ENCODE assay signal across 16 cellular contexts in the genomic region with DNA sequence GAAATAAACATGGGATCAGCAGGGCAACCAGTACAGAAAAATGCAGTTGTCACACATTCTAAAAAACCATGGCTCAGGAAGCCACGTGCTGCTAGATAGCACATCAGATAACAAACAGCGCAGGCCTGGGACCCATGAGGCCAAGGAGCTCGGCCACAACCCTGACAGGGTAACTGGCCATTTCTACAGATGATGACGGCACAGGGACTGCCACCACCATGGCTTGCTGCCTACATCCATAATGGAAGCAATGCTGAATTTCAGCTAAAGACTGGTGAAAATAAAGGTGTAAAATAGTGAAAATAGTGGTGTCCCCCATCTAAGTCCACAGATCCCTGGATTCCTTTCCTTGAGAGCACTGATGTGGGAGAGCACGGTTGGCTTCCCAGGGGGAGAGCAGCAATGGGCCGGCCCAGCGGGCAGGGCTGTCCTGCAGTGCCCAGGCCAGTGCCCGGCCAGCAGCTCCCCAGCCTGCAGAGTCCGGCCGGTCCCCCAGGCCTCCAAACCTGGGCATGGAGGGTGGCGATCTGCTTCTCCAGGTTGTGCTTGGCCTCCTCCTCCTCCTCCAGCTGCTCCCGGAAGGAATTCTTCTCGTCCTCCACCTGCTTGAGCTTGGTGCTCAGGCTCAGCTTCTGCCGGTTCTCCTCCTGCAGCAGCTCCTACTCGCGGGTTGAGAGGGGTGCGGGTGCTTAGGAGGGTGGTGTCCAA. TPM values are rescaled to one million over a fixed set of nuclear protein-coding genes. Genes with fewer than 3 reads are reported as not detected.
DNase-seq lines count a peak whose midpoint lies in the region; ATAC-seq and TF ChIP-seq lines count a peak whose summit lies in the region.
"Had no signal": no experiment of that assay in that cellular context is flagged by ENCODE, and none has a peak within 500 bp of the region (broad histone marks: within the 10 kb centered on the region; RNA-seq: fewer than 3 reads in every experiment).

No MANE protein-coding gene starts in this region.

- peaks cover 27% of the 10 kb centered on the region for H3K4me1 Mint-ChIP-seq in activated naive CD8-positive, alpha-beta T cell treated with anti-CD3 and anti-CD28 coated beads, Interleukin-2, amount 50 U/mL, for 24 hours

- no peak for TF ChIP-seq POLR2A in heart left ventricle (IDR thresholded peaks at IDR 0.05)

- TF ChIP-seq CTCF in heart left ventricle (IDR thresholded peaks at IDR 0.05), result no peak
- TF ChIP-seq CTCF in lower lobe of right lung (IDR thresholded peaks at IDR 0.05), result no peak

- H3K9me3 ChIP-seq in heart left ventricle (no peaks in the 10 kb centered on the region), lower lobe of right lung (no peaks in the 10 kb centered on the region)
- H3K9me3 ChIP-seq: left lung, pancreas, vagina had no signal

- intact Hi-C loops in left ventricle myocardium superior (cut with micrococcal nuclease), result no loop called here
- intact Hi-C loops in heart left ventricle (cut with DNase I), result no loop called here
- intact Hi-C loops in lower lobe of right lung (cut with DNase I), result no loop called here
- intact Hi-C loops in left colon (cut with DNase I, micrococcal nuclease), result no loop called here

- 88 to 93% (median 91%) methylated on average over 13 to 17 of the region's 17 CpGs for WGBS in heart left ventricle, 4 donors

- H3K4me3 Mint-ChIP-seq in activated naive CD8-positive, alpha-beta T cell treated with anti-CD3 and anti-CD28 coated beads, Interleukin-2, amount 50 U/mL, for 24 hours, result no peak overlapping the region

- DNase-seq in left ventricle myocardium superior, result peak; percentile 8
- DNase-seq in heart left ventricle, result no peak
- DNase-seq in activated naive CD8-positive, alpha-beta T cell treated with anti-CD3 and anti-CD28 coated beads, Interleukin-2, amount 50 U/mL, for 24 hours, result no peak
- peak; percentile 26 for DNase-seq in lower lobe of right lung
- DNase-seq in left colon, result no peak
- DNase-seq in occipital lobe (lab: John Stamatoyannopoulos, UW), result no peak
- DNase-seq: activated effector memory CD4-positive, alpha-beta T cell treated with anti-CD3 and anti-CD28 coated beads, Interleukin-2, amount 50 U/mL, for 16 hours; NCI-H1048; NCI-H510A; stimulated activated CD4-positive, alpha-beta T cell treated with anti-CD3 and anti-CD28 coated beads, Interleukin-4, amount 100 ng/mL, for 24 hours had no signal

- H3K27ac ChIP-seq in heart left ventricle (peak overlapping the region in 1 of 12 donors; percentile 47), lower lobe of right lung (no peak overlapping the region)
- H3K27ac ChIP-seq: epithelial cell of prostate, pancreas, vagina, VCaP had no signal

- H3K36me3 ChIP-seq in heart left ventricle (peaks cover 7 to 95% (median 89%) of the 10 kb centered on the region in 9 donors), lower lobe of right lung (peaks cover 92% of the 10 kb centered on the region)

- no peak overlapping the region for H3K4me3 ChIP-seq in heart left ventricle
- H3K4me3 ChIP-seq in lower lobe of right lung, result no peak overlapping the region
- H3K4me3 ChIP-seq: left lung, pancreas, vagina had no signal

- H3K27me3 Mint-ChIP-seq in activated naive CD8-positive, alpha-beta T cell treated with anti-CD3 and anti-CD28 coated beads, Interleukin-2, amount 50 U/mL, for 24 hours, result no peaks in the 10 kb centered on the region

- ATAC-seq in left ventricle myocardium superior, result no peak
- no peak for ATAC-seq in heart left ventricle
- ATAC-seq in activated naive CD8-positive, alpha-beta T cell treated with anti-CD3 and anti-CD28 coated beads, Interleukin-2, amount 50 U/mL, for 24 hours, result no peak
- ATAC-seq in lower lobe of right lung, result no peak
- no peak for ATAC-seq in left colon
- no peak for ATAC-seq in HG03097 (IDR thresholded peaks at IDR 0.05; ENCODE audit: low FRiP score, unreplicated experiment)

- peaks cover 80% of the 10 kb centered on the region for H3K36me3 Mint-ChIP-seq in activated naive CD8-positive, alpha-beta T cell treated with anti-CD3 and anti-CD28 coated beads, Interleukin-2, amount 50 U/mL, for 24 hours (ENCODE audit: low read depth)

- H3K9me3 Mint-ChIP-seq in activated naive CD8-positive, alpha-beta T cell treated with anti-CD3 and anti-CD28 coated beads, Interleukin-2, amount 50 U/mL, for 24 hours, result no peaks in the 10 kb centered on the region

- H3K27me3 ChIP-seq in heart left ventricle (no peaks in the 10 kb centered on the region), lower lobe of right lung (ENCODE audit: low read depth) (no peaks in the 10 kb centered on the region)
- H3K27me3 ChIP-seq: left lung, pancreas, vagina had no signal

- H3K4me1 ChIP-seq in heart left ventricle, result no peaks in the 10 kb centered on the region
- H3K4me1 ChIP-seq in lower lobe of right lung, result peaks cover 14% of the 10 kb centered on the region
- H3K4me1 ChIP-seq: pancreas, vagina had no signal

- peak overlapping the region; percentile 39 for H3K27ac Mint-ChIP-seq in activated naive CD8-positive, alpha-beta T cell treated with anti-CD3 and anti-CD28 coated beads, Interleukin-2, amount 50 U/mL, for 24 hours

RNA-seq across cellular contexts. Expression of a gene that starts 40.0 kb away (rescaled TPM):
- total RNA-seq in left ventricle myocardium superior (17.6 TPM), heart left ventricle (100 to 1,000 TPM in 1 of 9 donors, 10 to 100 TPM in 8; 10.4 to 132 (median 18.1) TPM), lower lobe of right lung (85.8 TPM), left colon (10 to 100 TPM; 23.3 to 38.2 TPM), occipital lobe (1.4 TPM)
- 10 to 100 TPM; 13.4 to 18.9 TPM for polyA plus RNA-seq in heart left ventricle

RNA-seq across cellular contexts. Expression of a gene that starts 53.6 kb away (rescaled TPM):
- 56.7 TPM for total RNA-seq in left ventricle myocardium superior
- 100 to 1,000 TPM in 1 of 9 donors, 10 to 100 TPM in 8; 26.6 to 213 (median 55.9) TPM for total RNA-seq in heart left ventricle
- polyA plus RNA-seq in heart left ventricle, result 10 to 100 TPM; 37.2 to 44.7 TPM
- 56.0 TPM for total RNA-seq in lower lobe of right lung
- total RNA-seq in left colon, result 10 to 100 TPM; 29.8 to 49.0 TPM
- total RNA-seq in occipital lobe, result 7.0 TPM

Comparison
In these comparisons a context has a peak if more than half of its experiments do, and no peak if none do; other contexts are left out.
1. DNase-seq: peak in left ventricle myocardium superior (single experiment) and lower lobe of right lung (single experiment); none in heart left ventricle (0 of 5), activated naive CD8-positive, alpha-beta T cell treated with anti-CD3 and anti-CD28 coated beads, Interleukin-2, amount 50 U/mL, for 24 hours (single experiment), left colon (0 of 2) and occipital lobe (single experiment).